40 cellular contexts compared by ENCODE assay signal in the genomic region with DNA sequence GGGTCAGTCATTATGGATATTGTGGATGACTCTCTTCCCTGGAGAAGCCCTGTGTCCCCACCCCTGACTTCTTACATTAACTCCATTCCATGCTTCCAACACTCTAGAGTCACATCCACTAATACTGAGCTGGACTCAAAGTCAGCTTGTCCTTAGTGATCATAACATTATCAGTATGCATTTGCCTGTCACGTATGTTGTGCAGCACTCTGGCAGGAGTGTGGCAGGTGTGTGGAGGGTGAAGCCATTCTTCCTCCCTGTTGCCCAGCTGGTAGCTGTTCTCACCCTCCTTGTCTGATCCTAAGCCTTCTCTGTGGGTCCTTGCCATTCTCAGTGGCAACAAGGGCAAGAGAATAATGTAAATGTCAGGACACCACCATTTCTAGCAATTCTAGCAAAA.
"Had no signal": no experiment of that assay in that cellular context is flagged by ENCODE, and none has a peak within 500 bp of the region (broad histone marks: within the 10 kb centered on the region; RNA-seq: fewer than 3 reads in every experiment).

No MANE protein-coding gene starts in this region.

- H3K4me3 ChIP-seq: adrenal gland, ascending aorta, body of pancreas, breast epithelium, cardiac muscle cell had no signal

- H3K4me3 Mint-ChIP-seq: activated naive CD4-positive, alpha-beta T cell treated with anti-CD3 and anti-CD28 coated beads for 36 hours; activated naive CD4-positive, alpha-beta T cell treated with anti-CD3 and anti-CD28 coated beads, Interleukin-2, amount 10 ng/mL, durations not matched to agents 7 days and 5 days; activated naive CD4-positive, alpha-beta T cell treated with anti-CD3 and anti-CD28 coated beads, Interleukin-2, amount 50 U/mL, for 24 hours; activated naive CD8-positive, alpha-beta T cell; activated naive CD8-positive, alpha-beta T cell treated with anti-CD3 and anti-CD28 coated beads, Interleukin-2, amount 10 ng/mL, durations not matched to agents 7 days and 5 days; activated naive CD8-positive, alpha-beta T cell treated with anti-CD3 and anti-CD28 coated beads, Interleukin-2, amount 50 U/mL, for 24 hours; activated T-cell treated with anti-CD3 and anti-CD28 coated beads, Interleukin-2, amount 50 U/mL, for 24 hours; activated T-cell treated with anti-CD3 and anti-CD28 coated beads, Interleukin-2, amount 50 U/mL, for 4 hours; activated T-cell treated with anti-CD3 and anti-CD28 coated beads, Interleukin-2, amount 50 U/mL, for 72 hours; activated T-helper 1 cell treated with anti-CD3 and anti-CD28 coated beads, Interleukin-12 subunit alpha, Interleukin-12 subunit beta, Interleukin-2, Interleukin-4 antibody, amounts not matched to agents 30 ng/mL and 10 ng/mL and 1 ng/mL, durations not matched to agents 14 hours and 24 hours and 36 hours; activated T-helper 17 cell treated with anti-CD3 and anti-CD28 coated beads, Interleukin-2, amount 50 U/mL, for 72 hours; brain; central memory CD8-positive, alpha-beta T cell had no signal

- H3K4me1 ChIP-seq: adrenal gland, ascending aorta, body of pancreas, breast epithelium had no signal

- DNase-seq: activated effector memory CD4-positive, alpha-beta T cell treated with anti-CD3 and anti-CD28 coated beads, Interleukin-2, amount 50 U/mL, for 16 hours; activated effector memory CD4-positive, alpha-beta T cell treated with Interleukin-2 at 50 U/mL for 16 hours; activated gamma-delta T cell; activated gamma-delta T cell treated with Interleukin-2 at 50 U/mL for 16 hours; activated naive CD4-positive, alpha-beta T cell; activated naive CD4-positive, alpha-beta T cell treated with anti-CD3 and anti-CD28 coated beads for 36 hours; activated naive CD4-positive, alpha-beta T cell treated with anti-CD3 and anti-CD28 coated beads, Interleukin-2, amount 10 ng/mL, durations not matched to agents 7 days and 5 days; activated naive CD4-positive, alpha-beta T cell treated with anti-CD3 and anti-CD28 coated beads, Interleukin-2, amount 50 U/mL, for 16 hours; activated naive CD4-positive, alpha-beta T cell treated with Interleukin-2 at 50 U/mL for 16 hours; activated naive CD8-positive, alpha-beta T cell treated with anti-CD3 and anti-CD28 coated beads, Interleukin-2, amount 10 ng/mL, durations not matched to agents 7 days and 5 days; activated naive CD8-positive, alpha-beta T cell treated with anti-CD3 and anti-CD28 coated beads, Interleukin-2, amount 50 U/mL, for 24 hours; activated T-cell treated with anti-CD3 and anti-CD28 coated beads for 4 hours; activated T-cell treated with anti-CD3 and anti-CD28 coated beads, Interleukin-2, amount 50 U/mL, for 1 hour; activated T-cell treated with anti-CD3 and anti-CD28 coated beads, Interleukin-2, amount 50 U/mL, for 24 hours; activated T-cell treated with anti-CD3 and anti-CD28 coated beads, Interleukin-2, amount 50 U/mL, for 4 hours; activated T-cell treated with anti-CD3 and anti-CD28 coated beads, Interleukin-2, amount 50 U/mL, for 48 hours; activated T-cell treated with anti-CD3 and anti-CD28 coated beads, Interleukin-2, amount 50 U/mL, for 72 hours; adrenal gland; amniotic stem cell; amygdala; anterior cingulate cortex; aorta; body of pancreas; brain microvascular endothelial cell; caudate nucleus; central memory CD4-positive, alpha-beta T cell; cerebellar nuclear complex had no signal

- H3K27me3 Mint-ChIP-seq: activated naive CD4-positive, alpha-beta T cell treated with anti-CD3 and anti-CD28 coated beads, Interleukin-2, amount 10 ng/mL, durations not matched to agents 7 days and 5 days; activated naive CD8-positive, alpha-beta T cell treated with anti-CD3 and anti-CD28 coated beads, Interleukin-2, amount 10 ng/mL, durations not matched to agents 7 days and 5 days; activated naive CD8-positive, alpha-beta T cell treated with anti-CD3 and anti-CD28 coated beads, Interleukin-2, amount 50 U/mL, for 24 hours; activated T-cell treated with anti-CD3 and anti-CD28 coated beads, Interleukin-2, amount 50 U/mL, for 24 hours had no signal

- H3K9me3 ChIP-seq: adrenal gland, ascending aorta, body of pancreas, breast epithelium had no signal

- H3K4me1 Mint-ChIP-seq: activated naive CD4-positive, alpha-beta T cell treated with anti-CD3 and anti-CD28 coated beads, Interleukin-2, amount 10 ng/mL, durations not matched to agents 7 days and 5 days; activated naive CD4-positive, alpha-beta T cell treated with anti-CD3 and anti-CD28 coated beads, Interleukin-2, amount 50 U/mL, for 24 hours; activated naive CD8-positive, alpha-beta T cell treated with anti-CD3 and anti-CD28 coated beads, Interleukin-2, amount 10 ng/mL, durations not matched to agents 7 days and 5 days; activated naive CD8-positive, alpha-beta T cell treated with anti-CD3 and anti-CD28 coated beads, Interleukin-2, amount 50 U/mL, for 24 hours; activated T-helper 17 cell treated with anti-CD3 and anti-CD28 coated beads, Interleukin-2, amount 50 U/mL, for 72 hours; central memory CD8-positive, alpha-beta T cell had no signal

- H3K27ac ChIP-seq: adrenal gland, ascending aorta, body of pancreas, brain microvascular endothelial cell, breast epithelium, cardiac muscle cell had no signal

- H3K27ac Mint-ChIP-seq: activated naive CD4-positive, alpha-beta T cell treated with anti-CD3 and anti-CD28 coated beads for 36 hours; activated naive CD4-positive, alpha-beta T cell treated with anti-CD3 and anti-CD28 coated beads, Interleukin-2, amount 10 ng/mL, durations not matched to agents 7 days and 5 days; activated naive CD4-positive, alpha-beta T cell treated with anti-CD3 and anti-CD28 coated beads, Interleukin-2, amount 50 U/mL, for 24 hours; activated naive CD4-positive, alpha-beta T cell treated with anti-CD3 and anti-CD28 coated beads, Interleukin-2, amount 50 U/mL, for 72 hours; activated naive CD8-positive, alpha-beta T cell; activated naive CD8-positive, alpha-beta T cell treated with anti-CD3 and anti-CD28 coated beads, Interleukin-2, amount 10 ng/mL, durations not matched to agents 7 days and 5 days; activated naive CD8-positive, alpha-beta T cell treated with anti-CD3 and anti-CD28 coated beads, Interleukin-2, amount 50 U/mL, for 24 hours; activated T-cell treated with anti-CD3 and anti-CD28 coated beads, Interleukin-2, amount 50 U/mL, for 24 hours; activated T-cell treated with anti-CD3 and anti-CD28 coated beads, Interleukin-2, amount 50 U/mL, for 72 hours; activated T-helper 1 cell treated with anti-CD3 and anti-CD28 coated beads, Interleukin-12 subunit alpha, Interleukin-12 subunit beta, Interleukin-2, Interleukin-4 antibody, amounts not matched to agents 30 ng/mL and 10 ng/mL and 1 ng/mL, durations not matched to agents 14 hours and 24 hours and 36 hours; activated T-helper 17 cell treated with anti-CD3 and anti-CD28 coated beads, Interleukin-2, amount 50 U/mL, for 72 hours; activated T-helper 2 cell treated with anti-CD3 and anti-CD28 coated beads, Interferon-gamma antibody, Interleukin-2, Interleukin-4, amounts not matched to agents 10 μg/mL and 5 μg/mL and 100 μg/mL, durations not matched to agents 14 hours and 24 hours and 36 hours had no signal

- H3K9me3 Mint-ChIP-seq: activated naive CD4-positive, alpha-beta T cell treated with anti-CD3 and anti-CD28 coated beads for 36 hours; activated naive CD4-positive, alpha-beta T cell treated with anti-CD3 and anti-CD28 coated beads, Interleukin-2, amount 50 U/mL, for 24 hours; activated naive CD4-positive, alpha-beta T cell treated with anti-CD3 and anti-CD28 coated beads, Interleukin-2, amount 50 U/mL, for 72 hours; activated naive CD8-positive, alpha-beta T cell treated with anti-CD3 and anti-CD28 coated beads, Interleukin-2, amount 10 ng/mL, durations not matched to agents 7 days and 5 days; activated naive CD8-positive, alpha-beta T cell treated with anti-CD3 and anti-CD28 coated beads, Interleukin-2, amount 50 U/mL, for 24 hours; activated T-cell treated with anti-CD3 and anti-CD28 coated beads, Interleukin-2, amount 50 U/mL, for 24 hours; activated T-cell treated with anti-CD3 and anti-CD28 coated beads, Interleukin-2, amount 50 U/mL, for 4 hours; activated T-helper 1 cell treated with anti-CD3 and anti-CD28 coated beads, Interleukin-12 subunit alpha, Interleukin-12 subunit beta, Interleukin-2, Interleukin-4 antibody, amounts not matched to agents 30 ng/mL and 10 ng/mL and 1 ng/mL, durations not matched to agents 14 hours and 24 hours and 36 hours; activated T-helper 2 cell treated with anti-CD3 and anti-CD28 coated beads, Interferon-gamma antibody, Interleukin-2, Interleukin-4, amounts not matched to agents 10 μg/mL and 5 μg/mL and 100 μg/mL, durations not matched to agents 14 hours and 24 hours and 36 hours; central memory CD8-positive, alpha-beta T cell had no signal

- H3K36me3 Mint-ChIP-seq: activated naive CD4-positive, alpha-beta T cell treated with anti-CD3 and anti-CD28 coated beads, Interleukin-2, amount 10 ng/mL, durations not matched to agents 7 days and 5 days; activated naive CD4-positive, alpha-beta T cell treated with anti-CD3 and anti-CD28 coated beads, Interleukin-2, amount 50 U/mL, for 24 hours; activated naive CD4-positive, alpha-beta T cell treated with anti-CD3 and anti-CD28 coated beads, Interleukin-2, amount 50 U/mL, for 72 hours; activated naive CD8-positive, alpha-beta T cell; activated naive CD8-positive, alpha-beta T cell treated with anti-CD3 and anti-CD28 coated beads, Interleukin-2, amount 10 ng/mL, durations not matched to agents 7 days and 5 days; brain had no signal

- ATAC-seq: activated naive CD4-positive, alpha-beta T cell treated with anti-CD3 and anti-CD28 coated beads, Interleukin-2, amount 50 U/mL, for 72 hours; activated naive CD8-positive, alpha-beta T cell treated with anti-CD3 and anti-CD28 coated beads, Interleukin-2, amount 50 U/mL, for 24 hours; activated T-cell treated with anti-CD3 and anti-CD28 coated beads, Interleukin-2, amount 50 U/mL, for 4 hours; activated T-cell treated with anti-CD3 and anti-CD28 coated beads, Interleukin-2, amount 50 U/mL, for 72 hours; activated T-helper 17 cell treated with anti-CD3 and anti-CD28 coated beads, Interleukin-2, amount 50 U/mL, for 72 hours; body of pancreas had no signal

- FAIRE-seq: astrocyte, bronchial epithelial cell had no signal

- H3K27me3 ChIP-seq: adrenal gland, ascending aorta, body of pancreas, brain microvascular endothelial cell, breast epithelium, cardiac muscle cell had no signal

- H3K36me3 ChIP-seq: adrenal gland, ascending aorta, brain microvascular endothelial cell, breast epithelium, cardiac muscle cell had no signal
